ENCODE assay signal across 9 cellular contexts in the genomic region with DNA sequence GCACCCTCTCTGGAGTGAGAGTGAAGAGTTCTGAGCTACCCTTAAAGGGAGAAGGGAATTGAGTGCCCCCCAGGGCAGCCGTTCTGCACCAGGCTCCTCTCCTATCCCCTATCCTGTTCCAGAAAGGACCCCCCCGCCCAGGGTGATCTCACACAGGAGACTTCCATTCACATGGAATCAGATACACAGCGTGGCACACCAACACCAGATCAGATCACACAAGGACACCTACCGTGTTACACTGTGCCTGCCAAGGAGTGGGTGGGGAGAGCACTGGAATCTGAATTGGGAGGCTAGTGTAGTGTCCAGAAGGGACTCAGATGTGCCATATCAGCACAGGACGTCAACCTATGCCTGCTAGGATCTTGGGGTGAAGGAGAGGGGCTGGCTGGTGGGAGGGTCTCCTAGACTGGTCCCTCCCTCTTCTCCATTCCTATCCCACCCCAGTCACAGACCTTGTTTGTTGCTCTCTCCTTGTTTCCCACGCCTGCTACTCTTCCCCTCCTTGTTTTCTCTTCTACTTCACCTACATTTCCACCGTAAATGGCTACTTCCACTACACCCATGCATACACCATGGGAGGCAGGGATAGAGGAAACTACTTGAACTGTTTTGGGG. TPM values are rescaled to one million over a fixed set of nuclear protein-coding genes. Genes with fewer than 3 reads are reported as not detected.
DNase-seq lines count a peak whose midpoint lies in the region; ATAC-seq, FAIRE-seq and TF ChIP-seq lines count a peak whose summit lies in the region.
"Had no signal": no experiment of that assay in that cellular context is flagged by ENCODE, and none has a peak within 500 bp of the region (broad histone marks: within the 10 kb centered on the region; RNA-seq: fewer than 3 reads in every experiment).

No MANE protein-coding gene starts in this region.

- no peak for DNase-seq in heart right ventricle
- DNase-seq in Right ventricle myocardium superior, result no peak
- DNase-seq in brain microvascular endothelial cell, result no peak
- DNase-seq in mesenchymal stem cell, result peak; percentile 15
- no peak for DNase-seq in urothelium cell line (ENCODE audit: low spot score)
- no peak for DNase-seq in RCC 7860 (ENCODE audit: low spot score)
- no peak for DNase-seq in A172 (ENCODE audit: low spot score)
- no peak for DNase-seq in NCI-H1930 (lab: John Stamatoyannopoulos, UW)

- intact Hi-C loops in heart right ventricle (cut with DNase I), result loop anchor here in 2 of 10 donors (5.0 kb wide), 2 partner anchors 59 to 81 kb away; a partner anchor contains a TSS
- intact Hi-C loops in Right ventricle myocardium superior (cut with DNase I), result no loop called here

- peak overlapping the region in 1 of 2 experiments; percentile 18 for H2BK12ac ChIP-seq in mesenchymal stem cell (ENCODE audit: low read length in 2 of 2)

- peak; percentile 27 for FAIRE-seq in urothelium cell line (lab: Jason Lieb, UNC)
- no peak for FAIRE-seq in RCC 7860 (lab: Jason Lieb, UNC)
- FAIRE-seq: frontal cortex had no signal

- peak overlapping the region in 1 of 2 experiments; percentile 62 for H3K18ac ChIP-seq in mesenchymal stem cell (ENCODE audit: low read depth in 1 of 2, low read length in 2 of 2)

- H3K23ac ChIP-seq in mesenchymal stem cell (ENCODE audit: low read length in 2 of 2), result peak overlapping the region; percentile 23 to 42

- no peak overlapping the region for H4K91ac ChIP-seq in mesenchymal stem cell (ENCODE audit: low read length)

- peaks cover 6% of the 10 kb centered on the region for H3K79me1 ChIP-seq in mesenchymal stem cell (replicated peaks; ENCODE audit: low read length, poor library complexity, severe bottlenecking)

- TF ChIP-seq CTCF in heart right ventricle (IDR thresholded peaks at IDR 0.05) (no peak), brain microvascular endothelial cell (IDR thresholded peaks at IDR 0.05; ENCODE audit: low read depth, low read length, missing control alignments) (no peak)

- H2BK15ac ChIP-seq in mesenchymal stem cell (ENCODE audit: low read depth, poor library complexity, severe bottlenecking), result no peak overlapping the region

- H2BK120ac ChIP-seq in mesenchymal stem cell (ENCODE audit: low read depth, low read length), result no peak overlapping the region

- H3K27ac ChIP-seq in heart right ventricle (peak overlapping the region in 6 of 10 donors; percentile 88 to 99 (median 94)), brain microvascular endothelial cell (no peak overlapping the region), mesenchymal stem cell (ENCODE audit: low read length, poor library complexity, severe bottlenecking) (no peak overlapping the region)

- H3K4me2 ChIP-seq in mesenchymal stem cell (ENCODE audit: low read length, poor library complexity, severe bottlenecking), result peak overlapping the region; percentile 85

- H3K4me3 ChIP-seq in heart right ventricle, result peak overlapping the region in 9 of 10 donors; percentile 69 to 90 (median 81)
- H3K4me3 ChIP-seq in brain microvascular endothelial cell (ENCODE audit: low read depth, low read length), result peak overlapping the region; percentile 90
- H3K4me3 ChIP-seq in mesenchymal stem cell (ENCODE audit: insufficient read depth in 1 of 2, low read depth in 1 of 2, low read length in 2 of 2), result peak overlapping the region; percentile 82 to 84

- in situ Hi-C loops in brain microvascular endothelial cell (cut with HindIII; ENCODE audit: low pct_ligation_motif_present, low sequenced_read_pairs), result no loop called here

- H3K4me1 ChIP-seq in heart right ventricle (peaks cover 7 to 82% (median 42%) of the 10 kb centered on the region in 9 donors), mesenchymal stem cell (ENCODE audit: control insufficient read depth, insufficient read depth, low read depth, low read length) (peaks cover 40% of the 10 kb centered on the region)

- no peak overlapping the region for H2BK5ac ChIP-seq in mesenchymal stem cell (ENCODE audit: low read depth, low read length, poor library complexity, severe bottlenecking)

- H3K9ac ChIP-seq in mesenchymal stem cell (ENCODE audit: low read length), result peak overlapping the region; percentile 89

- ATAC-seq in heart right ventricle (no peak), Right ventricle myocardium superior (ENCODE audit: poor library complexity) (no peak)

- peak overlapping the region; percentile 51 for H4K8ac ChIP-seq in mesenchymal stem cell (ENCODE audit: low read length)

- H3K14ac ChIP-seq in mesenchymal stem cell (ENCODE audit: low read length in 2 of 2), result peak overlapping the region in 1 of 2 experiments; percentile 91

- peak overlapping the region; percentile 44 for H2AK5ac ChIP-seq in mesenchymal stem cell (ENCODE audit: low read length, severe bottlenecking)

- 36 to 39% methylated on average over 7 of the region's 7 CpGs for WGBS in heart right ventricle, 2 donors
- WGBS in mesenchymal stem cell, result 5% methylated on average over 3 of the region's 7 CpGs

- no peaks in the 10 kb centered on the region for H3K9me3 ChIP-seq in heart right ventricle
- no peaks in the 10 kb centered on the region for H3K9me3 ChIP-seq in mesenchymal stem cell (ENCODE audit: control insufficient read depth, low read length)

- H3K36me3 ChIP-seq in heart right ventricle (peaks cover 0 to 26% (median 0%) of the 10 kb centered on the region in 9 donors), brain microvascular endothelial cell (replicated peaks) (peaks cover 18% of the 10 kb centered on the region), mesenchymal stem cell (ENCODE audit: control insufficient read depth in 1 of 2, insufficient read depth in 2 of 2, low read depth in 1 of 2, low read length in 2 of 2) (peaks cover 18 to 36% of the 10 kb centered on the region in 2 experiments)

- peak overlapping the region in 1 of 2 experiments; percentile 15 for H3K4ac ChIP-seq in mesenchymal stem cell (ENCODE audit: low read depth in 1 of 2, low read length in 2 of 2)

- peaks cover 0 to 36% (median 0%) of the 10 kb centered on the region in 7 donors for H3K27me3 ChIP-seq in heart right ventricle
- no peaks in the 10 kb centered on the region for H3K27me3 ChIP-seq in brain microvascular endothelial cell (replicated peaks)
- H3K27me3 ChIP-seq in mesenchymal stem cell (ENCODE audit: control insufficient read depth in 1 of 2, insufficient read depth in 1 of 2, low read length in 2 of 2), result peaks cover 8 to 10% of the 10 kb centered on the region in 2 experiments

- H2AFZ ChIP-seq in mesenchymal stem cell (ENCODE audit: low read depth, low read length), result no peak overlapping the region

RNA-seq across cellular contexts. Expression of a gene that starts 2.3 kb away (rescaled TPM):
- total RNA-seq in heart right ventricle (100 to 1,000 TPM in 5 of 10 donors, 10 to 100 TPM in 5; 73.3 to 194 (median 96.0) TPM), Right ventricle myocardium superior (108 TPM)
- 100 to 1,000 TPM; 289 to 361 TPM for polyA plus RNA-seq in heart right ventricle
- 525 TPM for polyA plus RNA-seq in mesenchymal stem cell (2013, experiment 1 of 2)
- polyA plus RNA-seq in mesenchymal stem cell (2013, experiment 2 of 2), result 500 TPM
- 86.8 and 166 TPM in 2 replicates for total RNA-seq in A172 (2014; rRNA removed; shearing (Covaris generic))

RNA-seq across cellular contexts. Expression of a gene that starts 3.8 kb away (rescaled TPM):
- total RNA-seq in heart right ventricle, result 1 to 10 TPM in 1 of 10 donors, under 1 TPM in 7, not detected in 2; 0.16 to 2.1 (median 0.26) TPM
- 1 to 10 TPM in 1 of 2 donors, under 1 TPM in 1; 0.13 to 1.2 TPM for polyA plus RNA-seq in heart right ventricle
- total RNA-seq in Right ventricle myocardium superior, result 0.22 TPM
- polyA plus RNA-seq in mesenchymal stem cell (2013, experiment 1 of 2), result 0.23 TPM
- polyA plus RNA-seq in mesenchymal stem cell (2013, experiment 2 of 2), result 0.23 TPM
- not detected in 2 replicates for total RNA-seq in A172 (2014; rRNA removed; shearing (Covaris generic))

RNA-seq across cellular contexts. Expression of a gene that starts 15.6 kb away (rescaled TPM):
- total RNA-seq in heart right ventricle, result 100 to 1,000 TPM; 135 to 182 (median 148) TPM
- 100 to 1,000 TPM; 108 to 197 TPM for polyA plus RNA-seq in heart right ventricle
- total RNA-seq in Right ventricle myocardium superior, result 153 TPM
- 221 TPM for polyA plus RNA-seq in mesenchymal stem cell (2013, experiment 1 of 2)
- 224 TPM for polyA plus RNA-seq in mesenchymal stem cell (2013, experiment 2 of 2)
- total RNA-seq in A172 (2014; rRNA removed; shearing (Covaris generic)), result 168 and 187 TPM in 2 replicates

RNA-seq across cellular contexts. Expression of a gene that starts 20.8 kb away (rescaled TPM):
- 10 to 100 TPM in 2 of 10 donors, 1 to 10 TPM in 8; 2.8 to 44.3 (median 5.0) TPM for total RNA-seq in heart right ventricle
- 1 to 10 TPM; 2.6 to 3.2 TPM for polyA plus RNA-seq in heart right ventricle
- total RNA-seq in Right ventricle myocardium superior, result 10.4 TPM
- polyA plus RNA-seq in mesenchymal stem cell (2013, experiment 1 of 2), result 1.8 TPM
- polyA plus RNA-seq in mesenchymal stem cell (2013, experiment 2 of 2), result 2.1 TPM
- not detected in 2 replicates for total RNA-seq in A172 (2014; rRNA removed; shearing (Covaris generic))

RNA-seq across cellular contexts. Expression of a gene that starts 44.6 kb away (rescaled TPM):
- total RNA-seq in heart right ventricle (10 to 100 TPM; 67.4 to 89.8 (median 77.9) TPM), Right ventricle myocardium superior (70.4 TPM)
- 10 to 100 TPM; 31.1 to 91.5 TPM for polyA plus RNA-seq in heart right ventricle
- 65.6 TPM for polyA plus RNA-seq in mesenchymal stem cell (2013, experiment 1 of 2)
- 66.6 TPM for polyA plus RNA-seq in mesenchymal stem cell (2013, experiment 2 of 2)
- 40.7 and 45.7 TPM in 2 replicates for total RNA-seq in A172 (2014; rRNA removed; shearing (Covaris generic))

Comparison
In these comparisons a context has a peak if more than half of its experiments do, and no peak if none do; other contexts are left out.
1. H3K27ac ChIP-seq: peak in heart right ventricle (6 of 10); none in brain microvascular endothelial cell (single experiment) and mesenchymal stem cell (single experiment).
2. Peak in every context shown above with its lines, with median percentiles within 50 percentile points of each other: H3K4me3 ChIP-seq.